In genomic region chr2:167548396-167548795, GRCh38 we compare ENCODE assay signal across 29 cellular contexts.
"Had no signal": no experiment of that assay in that cellular context is flagged by ENCODE, and none has a peak within 500 bp of the region (broad histone marks: within the 10 kb centered on the region; RNA-seq: fewer than 3 reads in every experiment).

No MANE protein-coding gene starts in this region.

- H3K27me3 Mint-ChIP-seq: stimulated activated memory B cell treated with anti-CD40 and anti-IgM and Interleukin-4, amounts not matched to agents 10 μg/mL and 1 μg/mL and 100 μg/mL, for 72 hours; stimulated activated naive B cell treated with anti-CD40 and anti-IgM and Interleukin-4, amounts not matched to agents 10 μg/mL and 1 μg/mL and 100 μg/mL, for 72 hours; stimulated activated naive CD8-positive, alpha-beta T cell treated with anti-CD3 and anti-CD28 coated beads, Interleukin-15, amount 100 ng/mL, for 72 hours; stimulated activated naive CD8-positive, alpha-beta T cell treated with anti-CD3 and anti-CD28 coated beads, Interleukin-15, Interleukin-2, amounts not matched to agents 100 ng/mL and 50 ng/mL, for 24 hours; type B pancreatic cell had no signal

- H3K9me3 ChIP-seq: stomach, suprapubic skin, testis, thoracic aorta, thyroid gland, tibial artery, tibial nerve, transverse colon, upper lobe of left lung, upper lobe of right lung, uterus, vagina had no signal

- H3K9me3 Mint-ChIP-seq: type B pancreatic cell had no signal

- H3K4me1 Mint-ChIP-seq: stimulated activated effector memory CD8-positive, alpha-beta T cell treated with anti-CD3 and anti-CD28 coated beads, Interleukin-12 subunit alpha, Interleukin-12 subunit beta, amount 100 ng/mL, for 72 hours; stimulated activated memory B cell treated with anti-CD40 and anti-IgM and Interleukin-4, amounts not matched to agents 10 μg/mL and 1 μg/mL and 100 μg/mL, for 72 hours; stimulated activated naive B cell treated with anti-CD40 and anti-IgM and Interleukin-4, amounts not matched to agents 10 μg/mL and 1 μg/mL and 100 μg/mL, for 72 hours; stimulated activated naive CD8-positive, alpha-beta T cell treated with anti-CD3 and anti-CD28 coated beads, Interleukin-15, amount 100 ng/mL, for 72 hours had no signal

- H3K4me3 ChIP-seq: stomach, suprapubic skin, testis, thoracic aorta, thyroid gland, tibial artery, tibial nerve, transverse colon, upper lobe of left lung, upper lobe of right lung, uterus, vagina had no signal

- H3K27ac Mint-ChIP-seq: stimulated activated effector memory CD8-positive, alpha-beta T cell treated with anti-CD3 and anti-CD28 coated beads, Interleukin-12 subunit alpha, Interleukin-12 subunit beta, amount 100 ng/mL, for 72 hours; stimulated activated memory B cell treated with anti-CD40 and anti-IgM and Interleukin-4, amounts not matched to agents 10 μg/mL and 1 μg/mL and 100 μg/mL, for 72 hours; stimulated activated naive B cell treated with anti-CD40 and anti-IgM and Interleukin-4, amounts not matched to agents 10 μg/mL and 1 μg/mL and 100 μg/mL, for 72 hours; stimulated activated naive CD8-positive, alpha-beta T cell treated with anti-CD3 and anti-CD28 coated beads, Interleukin-15, amount 100 ng/mL, for 72 hours; stimulated activated naive CD8-positive, alpha-beta T cell treated with anti-CD3 and anti-CD28 coated beads, Interleukin-15, Interleukin-2, amounts not matched to agents 100 ng/mL and 50 ng/mL, for 24 hours; type B pancreatic cell had no signal

- FAIRE-seq: urothelium cell line had no signal

- H3K4me3 Mint-ChIP-seq: stimulated activated effector memory CD8-positive, alpha-beta T cell treated with anti-CD3 and anti-CD28 coated beads, Interleukin-12 subunit alpha, Interleukin-12 subunit beta, amount 100 ng/mL, for 72 hours; stimulated activated memory B cell treated with anti-CD40 and anti-IgM and Interleukin-4, amounts not matched to agents 10 μg/mL and 1 μg/mL and 100 μg/mL, for 72 hours; stimulated activated naive B cell treated with anti-CD40 and anti-IgM and Interleukin-4, amounts not matched to agents 10 μg/mL and 1 μg/mL and 100 μg/mL, for 72 hours; stimulated activated naive CD8-positive, alpha-beta T cell treated with anti-CD3 and anti-CD28 coated beads, Interleukin-15, amount 100 ng/mL, for 72 hours; stimulated activated naive CD8-positive, alpha-beta T cell treated with anti-CD3 and anti-CD28 coated beads, Interleukin-15, Interleukin-2, amounts not matched to agents 100 ng/mL and 50 ng/mL, for 24 hours; type B pancreatic cell had no signal

- H3K4me1 ChIP-seq: stomach, suprapubic skin, testis, thyroid gland, tibial artery, transverse colon, upper lobe of left lung, upper lobe of right lung, uterus, vagina had no signal

- DNase-seq: stimulated activated CD4-positive, alpha-beta T cell treated with anti-CD3 and anti-CD28 coated beads, Interleukin-2, amount 100 ng/mL, for 48 hours; stimulated activated CD4-positive, alpha-beta T cell treated with anti-CD3 and anti-CD28 coated beads, Interleukin-4, amount 100 ng/mL, for 1 hour; stimulated activated CD4-positive, alpha-beta T cell treated with anti-CD3 and anti-CD28 coated beads, Interleukin-4, amount 100 ng/mL, for 24 hours; stimulated activated CD4-positive, alpha-beta T cell treated with anti-CD3 and anti-CD28 coated beads, Interleukin-4, amount 100 ng/mL, for 4 hours; stimulated activated CD8-positive, alpha-beta memory T cell treated with anti-CD3 and anti-CD28 coated beads, Interleukin-4, amount 100 ng/mL, for 48 hours; stimulated activated naive B cell treated with anti-CD40 and anti-IgM and Interleukin-4, amounts not matched to agents 10 μg/mL and 1 μg/mL and 100 μg/mL, for 72 hours; stimulated activated naive CD4-positive, alpha-beta T cell; stimulated activated naive CD4-positive, alpha-beta T cell treated with Interleukin-2 at 50 U/mL for 16 hours; stimulated activated naive CD8-positive, alpha-beta T cell treated with anti-CD3 and anti-CD28 coated beads, Interleukin-15, amount 100 ng/mL, for 72 hours; stimulated activated naive CD8-positive, alpha-beta T cell treated with anti-CD3 and anti-CD28 coated beads, Interleukin-15, Interleukin-2, amounts not matched to agents 100 U/mL and 50 U/mL, for 24 hours; stomach; substantia nigra; testis; thyroid gland; tibial artery; transverse colon; trophoblast cell; upper lobe of left lung; upper lobe of right lung; uterus had no signal

- ATAC-seq: stimulated activated effector memory CD8-positive, alpha-beta T cell treated with anti-CD3 and anti-CD28 coated beads, Interleukin-12 subunit alpha, Interleukin-12 subunit beta, amount 100 ng/mL, for 72 hours; stimulated activated memory B cell treated with anti-CD40 and anti-IgM and Interleukin-4, amounts not matched to agents 10 μg/mL and 1 μg/mL and 100 μg/mL, for 72 hours; stimulated activated naive B cell treated with anti-CD40 and anti-IgM and Interleukin-4, amounts not matched to agents 10 μg/mL and 1 μg/mL and 100 μg/mL, for 72 hours; stimulated activated naive CD8-positive, alpha-beta T cell treated with anti-CD3 and anti-CD28 coated beads, Interleukin-15, amount 100 ng/mL, for 72 hours; stimulated activated naive CD8-positive, alpha-beta T cell treated with anti-CD3 and anti-CD28 coated beads, Interleukin-15, Interleukin-2, amounts not matched to agents 100 U/mL and 50 U/mL, for 24 hours; upper lobe of right lung had no signal

- H3K36me3 ChIP-seq: stomach, suprapubic skin, thoracic aorta, thyroid gland, tibial artery, tibial nerve, transverse colon, upper lobe of left lung, upper lobe of right lung, uterus, vagina had no signal

- H3K27me3 ChIP-seq: stomach, suprapubic skin, testis, thyroid gland, tibial artery, tibial nerve, transverse colon, upper lobe of left lung, upper lobe of right lung, uterus, vagina had no signal

- H3K27ac ChIP-seq: stomach, suprapubic skin, testis, thoracic aorta, thyroid gland, tibial artery, tibial nerve, transverse colon, upper lobe of left lung, upper lobe of right lung, uterus, vagina had no signal

- H3K36me3 Mint-ChIP-seq: stimulated activated effector memory CD8-positive, alpha-beta T cell treated with anti-CD3 and anti-CD28 coated beads, Interleukin-12 subunit alpha, Interleukin-12 subunit beta, amount 100 ng/mL, for 72 hours; stimulated activated memory B cell treated with anti-CD40 and anti-IgM and Interleukin-4, amounts not matched to agents 10 μg/mL and 1 μg/mL and 100 μg/mL, for 72 hours; stimulated activated naive B cell treated with anti-CD40 and anti-IgM and Interleukin-4, amounts not matched to agents 10 μg/mL and 1 μg/mL and 100 μg/mL, for 72 hours; type B pancreatic cell had no signal
